8 cellular contexts compared by ENCODE assay signal in genomic region chr5:39283231-39283818, GRCh38.
DNase-seq lines count a peak whose midpoint lies in the region; ATAC-seq, FAIRE-seq and TF ChIP-seq lines count a peak whose summit lies in the region.

No MANE protein-coding gene starts in this region.

- no peaks in the 10 kb centered on the region for H3K27me3 ChIP-seq in stomach

- H3K36me3 Mint-ChIP-seq in effector memory CD8-positive, alpha-beta T cell (ENCODE audit: insufficient read depth) = no peaks in the 10 kb centered on the region
- H3K36me3 Mint-ChIP-seq in mesothelial cell of epicardium = peaks cover 2% of the 10 kb centered on the region

- peak; percentile 88 for ATAC-seq in HG02852 (IDR thresholded peaks at IDR 0.05; ENCODE audit: unreplicated experiment)
- peak; percentile 100 for ATAC-seq in effector memory CD8-positive, alpha-beta T cell (replicated peaks)

- peaks cover 0 to 16% (median 4%) of the 10 kb centered on the region in 4 donors for H3K4me1 ChIP-seq in stomach

- TF ChIP-seq POLR2A in GM12891 (IDR thresholded peaks at IDR 0.05; ENCODE audit: low read depth, low read length) = no peak
- TF ChIP-seq POLR2A in stomach (IDR thresholded peaks at IDR 0.05) = no peak

- TF ChIP-seq CTCF in mesothelial cell of epicardium (IDR thresholded peaks at IDR 0.05; ENCODE audit: unreplicated experiment) (peak; percentile 52), stomach (IDR thresholded peaks at IDR 0.05) (peak in 4 of 7 experiments; percentile 34 to 47 (median 38))

- H3K27ac ChIP-seq in stomach = no peak overlapping the region

- H3K36me3 ChIP-seq in stomach = no peaks in the 10 kb centered on the region

- DNase-seq in 8988T (peak; percentile 24), GM12891 (ENCODE audit: insufficient read length, low spot score) (no peak), NCI-H460 (ENCODE audit: extremely low read depth, low read depth) (peak; percentile 46), mesothelial cell of epicardium (ENCODE audit: low spot score in 2 of 2, unreplicated experiment in 2 of 2) (peak in 1 of 2 experiments; percentile 40), stomach (no peak)
- peak; percentile 43 to 52 for DNase-seq in activated CD4-positive, alpha-beta T cell treated with anti-CD3 and anti-CD28 coated beads, Interleukin-2, amount 50 U/mL, for 4 hours
- DNase-seq in effector memory CD8-positive, alpha-beta T cell = peak; percentile 64 to 75 (median 68)

- H3K9me3 Mint-ChIP-seq in effector memory CD8-positive, alpha-beta T cell = no peaks in the 10 kb centered on the region
- peaks cover 18% of the 10 kb centered on the region for H3K9me3 Mint-ChIP-seq in mesothelial cell of epicardium

- H3K4me3 Mint-ChIP-seq in effector memory CD8-positive, alpha-beta T cell = no peak overlapping the region
- no peak overlapping the region for H3K4me3 Mint-ChIP-seq in mesothelial cell of epicardium

- peaks cover 9 to 25% of the 10 kb centered on the region in 2 donors for H3K4me1 Mint-ChIP-seq in effector memory CD8-positive, alpha-beta T cell (ENCODE audit: low read depth in 2 of 2)
- no peaks in the 10 kb centered on the region for H3K4me1 Mint-ChIP-seq in mesothelial cell of epicardium

- H3K27ac Mint-ChIP-seq in effector memory CD8-positive, alpha-beta T cell = peak overlapping the region; percentile 12 to 72
- no peak overlapping the region for H3K27ac Mint-ChIP-seq in mesothelial cell of epicardium

- peak; percentile 83 for FAIRE-seq in GM12891 (lab: Jason Lieb, UNC)

- H3K9me3 ChIP-seq in stomach = peaks cover 0 to 10% (median 3%) of the 10 kb centered on the region in 4 donors

- no peak for TF ChIP-seq EP300 in stomach (IDR thresholded peaks at IDR 0.05)

- 18 to 46% (median 27%) methylated on average over 3 of the region's 3 CpGs for WGBS in stomach, 5 donors

- intact Hi-C loops in stomach (cut with DNase I; ENCODE audit: low total_unique reads) = loop anchor here (10.0 kb wide), 1 partner anchor 59 kb away; no protein-coding TSS in a partner anchor

- no peak overlapping the region for H3K4me3 ChIP-seq in stomach

- peaks cover 16 to 23% of the 10 kb centered on the region in 2 donors for H3K27me3 Mint-ChIP-seq in effector memory CD8-positive, alpha-beta T cell
- H3K27me3 Mint-ChIP-seq in mesothelial cell of epicardium (ENCODE audit: low read depth) = no peaks in the 10 kb centered on the region

TF ChIP-seq in GM12891, 5 proteins besides CTCF, POLR2A, EP300 and RAD21:
- TF ChIP-seq POLR2AphosphoS5 (IDR thresholded peaks at IDR 0.05; ENCODE audit: low read depth, low read length) (no peak), POU2F2 (IDR thresholded peaks at IDR 0.05; ENCODE audit: low read depth, low read length) (no peak), PAX5 (IDR thresholded peaks at IDR 0.05; ENCODE audit: insufficient read depth, low read length, severe bottlenecking) (no peak), SPI1 (IDR thresholded peaks at IDR 0.05; ENCODE audit: low read depth, low read length) (no peak), TAF1 (IDR thresholded peaks at IDR 0.05; ENCODE audit: low read depth, low read length) (no peak)

Comparison
In these comparisons a context has a peak if more than half of its experiments do, and no peak if none do; other contexts are left out.
1. DNase-seq: peak in 8988T (single experiment), NCI-H460 (single experiment), activated CD4-positive, alpha-beta T cell treated with anti-CD3 and anti-CD28 coated beads, Interleukin-2, amount 50 U/mL, for 4 hours (2 of 2) and effector memory CD8-positive, alpha-beta T cell (3 of 3); none in GM12891 (single experiment) and stomach (single experiment).